19 cellular contexts compared by ENCODE assay signal in the genomic region with DNA sequence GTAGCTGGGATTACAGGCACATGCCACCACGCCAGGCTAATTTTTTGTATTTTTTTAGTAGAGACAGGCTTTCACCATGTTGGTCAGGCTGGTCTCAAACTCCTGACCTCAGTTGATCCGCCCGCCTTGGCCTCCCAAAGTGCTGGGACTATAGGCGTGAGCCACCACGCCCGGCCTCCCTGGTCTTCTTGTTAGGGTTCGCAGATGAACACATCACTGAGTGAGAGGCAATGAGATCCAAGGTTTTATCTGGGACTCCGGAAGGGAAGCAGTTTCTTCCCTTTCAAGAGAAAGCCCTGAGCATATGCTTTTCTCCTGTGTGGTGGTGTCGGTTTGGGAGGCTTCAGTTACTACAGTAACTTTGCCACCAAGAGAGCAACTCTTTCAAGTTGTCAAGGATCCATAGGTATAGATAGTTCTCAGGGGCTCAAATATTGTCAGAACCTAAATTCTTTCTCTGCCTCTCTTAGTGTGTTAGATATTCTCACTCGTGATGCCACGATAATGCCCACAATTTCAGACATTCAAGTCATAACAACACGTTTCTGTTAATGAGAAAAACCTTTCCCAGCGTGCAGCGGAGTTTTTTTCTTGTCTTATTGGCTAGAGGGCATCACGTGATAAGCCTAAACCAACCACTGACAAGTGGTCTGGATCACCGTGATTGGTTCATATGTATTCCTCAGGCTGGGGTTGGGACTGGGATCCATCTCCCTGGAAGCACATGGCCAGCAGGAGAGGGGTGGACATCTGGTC. TPM values are rescaled to one million over a fixed set of nuclear protein-coding genes. Genes with fewer than 3 reads are reported as not detected.
DNase-seq lines count a peak whose midpoint lies in the region; ATAC-seq, FAIRE-seq and TF ChIP-seq lines count a peak whose summit lies in the region.
"Had no signal": no experiment of that assay in that cellular context is flagged by ENCODE, and none has a peak within 500 bp of the region (broad histone marks: within the 10 kb centered on the region; RNA-seq: fewer than 3 reads in every experiment).

No MANE protein-coding gene starts in this region.

- H3K9ac ChIP-seq in K562 (ENCODE audit: insufficient read depth in 1 of 2, low read depth in 2 of 2, low read length in 2 of 2), result no peak overlapping the region
- no peak overlapping the region for H3K9ac ChIP-seq in neural progenitor cell
- H3K9ac ChIP-seq: GM23248 had no signal

- WGBS in K562 (ENCODE audit: insufficient coverage, low coverage, missing lambda C conversion rate), result 62% methylated on average over 16 of the region's 16 CpGs

- peaks cover 10% of the 10 kb centered on the region for H3K27me3 Mint-ChIP-seq in neural progenitor cell (ENCODE audit: insufficient read depth, low read depth)
- H3K27me3 Mint-ChIP-seq: activated CD4-positive, alpha-beta memory T cell treated with anti-CD3 and anti-CD28 coated beads for 36 hours; activated naive CD4-positive, alpha-beta T cell treated with anti-CD3 and anti-CD28 coated beads, Interleukin-2, amount 50 U/mL, for 24 hours had no signal

- H3K4me1 Mint-ChIP-seq in neural progenitor cell, result no peaks in the 10 kb centered on the region
- H3K4me1 Mint-ChIP-seq: activated naive CD4-positive, alpha-beta T cell treated with anti-CD3 and anti-CD28 coated beads, Interleukin-2, amount 50 U/mL, for 24 hours had no signal

- CTCF ChIA-PET in K562 (lab: Yijun Ruan, JAX; ENCODE audit: low intra/inter-chr PET ratio), result no interaction called here

- H3K9me3 ChIP-seq in left ventricle myocardium inferior (replicated peaks) (no peaks in the 10 kb centered on the region), K562 (replicated peaks; ENCODE audit: control insufficient read depth, insufficient read depth, low read depth, low read length) (no peaks in the 10 kb centered on the region; the same call in 1 of the 2 replicates), neural progenitor cell (ENCODE audit: low read depth) (no peaks in the 10 kb centered on the region), vagina (no peaks in the 10 kb centered on the region)
- H3K9me3 ChIP-seq: mucosa of descending colon had no signal

- TF ChIP-seq POLR2A in K562 (conservative IDR thresholded peaks at IDR 0.05) (no peak), vagina (IDR thresholded peaks at IDR 0.05) (no peak)

- no peak for TF ChIP-seq EP300 in K562 (IDR thresholded peaks at IDR 0.05; ENCODE audit: low read length)

- H3K27ac ChIP-seq in left ventricle myocardium inferior (replicated peaks) (peak overlapping the region; percentile 81), K562 (ENCODE audit: extremely low read depth, low read depth, low read length) (no peak overlapping the region), neural progenitor cell (no peak overlapping the region), vagina (peak overlapping the region; percentile 38)

- no peaks in the 10 kb centered on the region for H4K20me1 ChIP-seq in K562 (replicated peaks; ENCODE audit: control insufficient read depth, insufficient read depth, low read length)
- H4K20me1 ChIP-seq in neural progenitor cell (ENCODE audit: low read depth), result no peaks in the 10 kb centered on the region

- H3K4me2 ChIP-seq in K562 (ENCODE audit: insufficient read depth, low read length), result no peak overlapping the region
- H3K4me2 ChIP-seq in neural progenitor cell, result no peak overlapping the region

- no peak for TF ChIP-seq RAD21 in K562 (CRISPR knock-in tag; conservative IDR thresholded peaks at IDR 0.05 in 1 of 2, IDR thresholded peaks at IDR 0.05 in 1 of 2)

- H3K4me1 ChIP-seq in left ventricle myocardium inferior (peaks cover 23% of the 10 kb centered on the region), K562 (replicated peaks in 1 of 2; ENCODE audit: control insufficient read depth in 2 of 2, insufficient read depth in 2 of 2, low read length in 2 of 2) (peaks cover 0 to 21% of the 10 kb centered on the region in 2 experiments; a peak in 4 of 5 replicates), neural progenitor cell (no peaks in the 10 kb centered on the region), vagina (peaks cover 18% of the 10 kb centered on the region)

- BruUV-seq in K562 (replicated peaks; lab: Mats Ljungman, UMichigan), result no TSS peak

- in situ Hi-C loops in K562 (cut with MboI), result no loop called here

- peak; percentile 36; the same call in 1 of the 3 replicates for ATAC-seq in K562

- no peak overlapping the region for H3K27ac Mint-ChIP-seq in neural progenitor cell
- H3K27ac Mint-ChIP-seq: activated CD4-positive, alpha-beta memory T cell treated with anti-CD3 and anti-CD28 coated beads for 36 hours; activated naive CD4-positive, alpha-beta T cell treated with anti-CD3 and anti-CD28 coated beads, Interleukin-2, amount 50 U/mL, for 24 hours had no signal

- H3K4me3 Mint-ChIP-seq in neural progenitor cell, result no peak overlapping the region
- H3K4me3 Mint-ChIP-seq: activated CD4-positive, alpha-beta memory T cell treated with anti-CD3 and anti-CD28 coated beads for 36 hours; activated naive CD4-positive, alpha-beta T cell treated with anti-CD3 and anti-CD28 coated beads, Interleukin-2, amount 50 U/mL, for 24 hours; CD14-positive monocyte had no signal

- H3K9me3 Mint-ChIP-seq in neural progenitor cell, result no peaks in the 10 kb centered on the region
- H3K9me3 Mint-ChIP-seq: activated CD4-positive, alpha-beta memory T cell treated with anti-CD3 and anti-CD28 coated beads for 36 hours; activated naive CD4-positive, alpha-beta T cell treated with anti-CD3 and anti-CD28 coated beads, Interleukin-2, amount 50 U/mL, for 24 hours; CD14-positive monocyte had no signal

- H3K79me2 ChIP-seq in K562 (ENCODE audit: control insufficient read depth, insufficient read depth, low read length), result no peaks in the 10 kb centered on the region
- no peaks in the 10 kb centered on the region for H3K79me2 ChIP-seq in neural progenitor cell (ENCODE audit: low read depth)

- no peak for TF ChIP-seq CTCF in left ventricle myocardium inferior (IDR thresholded peaks at IDR 0.05; ENCODE audit: borderline replicate concordance)
- TF ChIP-seq CTCF in K562 (IDR thresholded peaks at IDR 0.05 in 2 of 3, conservative IDR thresholded peaks at IDR 0.05 in 1 of 3; ENCODE audit: insufficient read depth in 2 of 3, low read depth in 1 of 3, low read length in 3 of 3), result no peak
- TF ChIP-seq CTCF in neural progenitor cell (IDR thresholded peaks at IDR 0.05), result no peak
- TF ChIP-seq CTCF in vagina (IDR thresholded peaks at IDR 0.05), result no peak

- intact Hi-C loops in left ventricle myocardium inferior (cut with micrococcal nuclease), result no loop called here
- intact Hi-C loops in cardiac septum (cut with DNase I), result no loop called here
- intact Hi-C loops in K562 (cut with micrococcal nuclease), result no loop called here
- intact Hi-C loops in vagina (cut with DNase I), result no loop called here

- H3K36me3 ChIP-seq in left ventricle myocardium inferior (no peaks in the 10 kb centered on the region), K562 (ENCODE audit: control insufficient read depth, insufficient read depth, low read length) (no peaks in the 10 kb centered on the region), neural progenitor cell (no peaks in the 10 kb centered on the region), vagina (no peaks in the 10 kb centered on the region)

- DNase-seq in left ventricle myocardium inferior (no peak), cardiac septum (ENCODE audit: low spot score) (no peak), K562 (ENCODE audit: extremely low read depth in 1 of 4, low spot score in 3 of 4) (peak in 3 of 4 experiments; percentile 45 to 61 (median 50)), neural progenitor cell (ENCODE audit: low spot score) (no peak), vagina (ENCODE audit: extremely low spot score in 2 of 2) (no peak), NCI-H2227 treated with DMSO at 0.1 percent for 48 hours (lab: John Stamatoyannopoulos, UW) (no peak), NCI-H526 (lab: John Stamatoyannopoulos, UW) (no peak)
- DNase-seq in stimulated activated CD4-positive, alpha-beta T cell treated with anti-CD3 and anti-CD28 coated beads, Interleukin-1b, Interleukin-23, amount 100 ng/mL, for 48 hours, result no peak
- DNase-seq: activated CD4-positive, alpha-beta memory T cell treated with anti-CD3 and anti-CD28 coated beads for 36 hours; activated T-cell treated with anti-CD3 and anti-CD28 coated beads, Interleukin-2, amount 50 U/mL, for 1 hour; cortex of kidney; MM.1S; mucosa of descending colon; NCI-H1694; nucleus accumbens; stimulated activated CD4-positive, alpha-beta T cell treated with anti-CD3 and anti-CD28 coated beads, Interleukin-2, amount 100 ng/mL, for 48 hours had no signal

- H3K9me1 ChIP-seq in K562 (ENCODE audit: control insufficient read depth, insufficient read depth, low read length), result no peaks in the 10 kb centered on the region

- H2AFZ ChIP-seq in K562 (ENCODE audit: low read depth, low read length) (peak overlapping the region; percentile 70), neural progenitor cell (replicated peaks) (peak overlapping the region; percentile 34)

- POLR2A ChIA-PET in K562 (lab: Yijun Ruan, JAX), result no interaction called here

- H3K36me3 Mint-ChIP-seq in neural progenitor cell, result no peaks in the 10 kb centered on the region
- H3K36me3 Mint-ChIP-seq: activated CD4-positive, alpha-beta memory T cell treated with anti-CD3 and anti-CD28 coated beads for 36 hours; activated naive CD4-positive, alpha-beta T cell treated with anti-CD3 and anti-CD28 coated beads, Interleukin-2, amount 50 U/mL, for 24 hours; CD14-positive monocyte had no signal

- no peak for FAIRE-seq in K562 (lab: Jason Lieb, UNC)

- H3F3A ChIP-seq in neural progenitor cell (ENCODE audit: low read depth), result no peaks in the 10 kb centered on the region

- H3K4me3 ChIP-seq in left ventricle myocardium inferior (no peak overlapping the region), K562 (no peak overlapping the region), neural progenitor cell (no peak overlapping the region), vagina (no peak overlapping the region)
- H3K4me3 ChIP-seq: GM23248, mucosa of descending colon had no signal

- H3K27me3 ChIP-seq in left ventricle myocardium inferior (ENCODE audit: low read depth) (no peaks in the 10 kb centered on the region), K562 (ENCODE audit: control insufficient read depth in 2 of 2, insufficient read depth in 2 of 2, low read length in 2 of 2) (no peaks in the 10 kb centered on the region), neural progenitor cell (no peaks in the 10 kb centered on the region), vagina (no peaks in the 10 kb centered on the region)

RNA-seq across cellular contexts. Expression of a gene that starts 36.2 kb away (rescaled TPM):
- 23.8 TPM for total RNA-seq in left ventricle myocardium inferior
- 18.6 TPM for total RNA-seq in cardiac septum
- 42.2 and 88.7 TPM in 2 replicates for total RNA-seq in K562 (2011; cell fraction: chromatin; rRNA removed; ENCODE audit: low replicate concordance)
- 19.5 and 23.2 TPM in 2 replicates for total RNA-seq in K562 (2011; cell fraction: nucleolus; rRNA removed)
- 36.6 and 49.6 TPM in 2 replicates for total RNA-seq in K562 (2011; cell fraction: nucleoplasm; rRNA removed)
- 12.1 and 12.4 TPM in 2 replicates for total RNA-seq in K562 (2014; rRNA removed)
- total RNA-seq in K562 (2014; rRNA removed; fragmentation: Illumina TruSeq; extraction: Trizol), result 16.1 and 19.6 TPM in 2 replicates
- 17.1 and 17.2 TPM in 2 replicates for total RNA-seq in K562 (2015; rRNA removed; fragmentation: Illumina TruSeq; extraction: Trizol)
- 15.3 and 17.0 TPM in 2 replicates for total RNA-seq in K562 (2021)
- polyA plus RNA-seq in K562 (2011; rRNA removed), result 24.3 and 24.7 TPM in 2 replicates
- 11.6 and 17.3 TPM in 2 replicates for polyA plus RNA-seq in K562 (2011; cell fraction: cytosol; rRNA removed)
- polyA plus RNA-seq in K562 (2011; cell fraction: nucleus; rRNA removed), result 34.8 and 45.8 TPM in 2 replicates
- polyA plus RNA-seq in K562 (2012), result 9.0 and 14.7 TPM in 2 replicates
- polyA plus RNA-seq in K562 (2014; fragmentation: Illumina TruSeq; extraction: Trizol), result 12.5 and 14.4 TPM in 2 replicates
- polyA plus RNA-seq in K562 (2014; fragmentation: Nextera tagmentation; extraction: Ambion mirVana), result 1 to 10 TPM; 3.2 to 4.7 TPM
- 11.6 and 12.2 TPM in 2 replicates for polyA plus RNA-seq in K562 (2014; rRNA removed)
- 37.1 and 46.6 TPM in 2 replicates for polyA minus RNA-seq in K562 (2011; rRNA and poly(A)+ RNA removed)
- polyA minus RNA-seq in K562 (2011; cell fraction: cytosol; rRNA and poly(A)+ RNA removed), result 16.8 and 20.7 TPM in 2 replicates
- polyA minus RNA-seq in K562 (2011; cell fraction: nucleus; rRNA and poly(A)+ RNA removed), result 13.1 and 32.8 TPM in 2 replicates
- total RNA-seq in neural progenitor cell (ENCODE audit: low replicate concordance), result 45.6 and 64.5 TPM in 2 replicates
- total RNA-seq in vagina, result 47.1 TPM

Comparison
In these comparisons a context has a peak if more than half of its experiments do, and no peak if none do; other contexts are left out.
1. DNase-seq: peak in K562 (3 of 4); none in left ventricle myocardium inferior (single experiment), cardiac septum (single experiment), neural progenitor cell (single experiment), vagina (0 of 2), NCI-H2227 treated with DMSO at 0.1 percent for 48 hours (single experiment), stimulated activated CD4-positive, alpha-beta T cell treated with anti-CD3 and anti-CD28 coated beads, Interleukin-1b, Interleukin-23, amount 100 ng/mL, for 48 hours (single experiment) and NCI-H526 (0 of 2).
2. H3K27ac ChIP-seq: peak in left ventricle myocardium inferior (single experiment) and vagina (single experiment); none in K562 (single experiment) and neural progenitor cell (single experiment).